In the genomic region with DNA sequence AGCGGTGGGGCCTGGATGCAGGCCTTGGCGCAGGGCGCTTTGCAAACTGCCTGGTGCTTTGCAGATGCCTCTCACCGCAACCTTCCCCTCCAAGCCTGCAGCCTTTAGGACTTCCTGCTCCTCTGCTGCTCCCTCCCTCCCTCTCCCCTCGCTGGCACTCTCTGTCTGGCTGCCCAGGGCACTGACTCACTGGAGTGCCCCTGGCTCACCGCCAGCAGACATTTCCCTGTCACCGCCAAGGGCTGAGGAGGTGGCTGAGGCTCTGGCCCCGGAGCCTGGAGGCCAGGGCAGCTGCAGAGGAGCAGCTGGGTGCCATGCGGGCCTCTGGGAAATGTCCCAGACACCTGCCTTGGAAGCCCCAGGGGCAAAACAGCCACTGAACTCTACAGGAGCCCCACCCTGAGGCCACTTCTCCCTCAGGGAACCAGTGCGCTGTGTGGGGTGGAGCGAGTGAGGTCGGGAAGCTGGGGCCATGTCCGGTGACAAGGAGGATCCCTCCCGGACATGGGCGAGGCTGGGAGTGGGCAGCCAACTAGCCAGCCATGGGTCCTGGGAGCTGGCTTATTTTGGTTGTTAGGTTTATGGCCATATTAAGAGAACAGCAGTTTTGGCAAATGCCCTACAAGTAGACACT, we compare ENCODE assay signal across 8 cellular contexts. TPM values are rescaled to one million over a fixed set of nuclear protein-coding genes. Genes with fewer than 3 reads are reported as not detected.
A peak's percentile ranks its signal among the peaks of the same experiment; 100 is the strongest.
DNase-seq lines count a peak whose midpoint lies in the region; ATAC-seq, FAIRE-seq and TF ChIP-seq lines count a peak whose summit lies in the region.

No MANE protein-coding gene starts in this region.

- no peaks in the 10 kb centered on the region for H4K20me1 ChIP-seq in endothelial cell of umbilical vein (replicated peaks; ENCODE audit: control insufficient read depth, extremely low read depth, insufficient read depth, low read length)

- no TSS peak for BruUV-seq in endothelial cell of umbilical vein (replicated peaks; lab: Mats Ljungman, UMichigan)

- peak overlapping the region; percentile 46 for H3K4me2 ChIP-seq in endothelial cell of umbilical vein (ENCODE audit: insufficient read depth, low read length)

- no peaks in the 10 kb centered on the region for H3K79me2 ChIP-seq in endothelial cell of umbilical vein (ENCODE audit: control insufficient read depth, insufficient read depth, low read length)

- H3K27ac Mint-ChIP-seq in natural killer cell = no peak overlapping the region

- peaks cover 10% of the 10 kb centered on the region for H3K4me1 ChIP-seq in endothelial cell of umbilical vein (ENCODE audit: control insufficient read depth, extremely low read depth, insufficient read depth, low read length)
- peaks cover 0 to 16% of the 10 kb centered on the region in 2 donors for H3K4me1 ChIP-seq in thyroid gland

- TF ChIP-seq POLR2A in endothelial cell of umbilical vein (IDR thresholded peaks at IDR 0.05; ENCODE audit: low read depth, low read length) (no peak), thyroid gland (IDR thresholded peaks at IDR 0.05) (no peak)

- dilution Hi-C loops in endothelial cell of umbilical vein (cut with MboI; ENCODE audit: extremely low pct_ligation_motif_present, low sequenced_read_pairs) = no loop called here

- POLR2A ChIA-PET in AG04449 (lab: Yijun Ruan, JAX) = no interaction called here
- POLR2A ChIA-PET in endothelial cell of umbilical vein (lab: Charles Lee) = no interaction called here

- no peaks in the 10 kb centered on the region for H3K36me3 Mint-ChIP-seq in natural killer cell

- H3K4me3 Mint-ChIP-seq in natural killer cell = no peak overlapping the region

- peak; percentile 91 for FAIRE-seq in endothelial cell of umbilical vein (lab: Jason Lieb, UNC)

- DNase-seq in AG04449 (ENCODE audit: low read depth, low spot score) (peak; percentile 31), NCI-H2081 (lab: John Stamatoyannopoulos, UW) (peak; percentile 89 to 94), endothelial cell of umbilical vein (ENCODE audit: low read depth, low spot score) (peak; percentile 77), natural killer cell (peak; percentile 38), thyroid gland (peak; percentile 95 to 98), GM10266 (ENCODE audit: extremely low spot score) (no peak)
- peak in 3 of 4 experiments; percentile 4 to 26 (median 6) for DNase-seq in activated CD4-positive, CD25-positive, alpha-beta regulatory T cell (lab: John Stamatoyannopoulos, UW)

- H3K4me3 ChIP-seq in AG04449 (ENCODE audit: low read depth, low read length) = no peak overlapping the region
- no peak overlapping the region for H3K4me3 ChIP-seq in endothelial cell of umbilical vein (replicated peaks in 1 of 3; ENCODE audit: insufficient read depth in 1 of 3, low read depth in 1 of 3, low read length in 3 of 3)
- H3K4me3 ChIP-seq in thyroid gland (replicated peaks in 1 of 3) = no peak overlapping the region

- H3K9me3 ChIP-seq in endothelial cell of umbilical vein (replicated peaks; ENCODE audit: control insufficient read depth, insufficient read depth, low read length) (no peaks in the 10 kb centered on the region), thyroid gland (no peaks in the 10 kb centered on the region)

- no peak overlapping the region for H3K9ac ChIP-seq in endothelial cell of umbilical vein (replicated peaks; ENCODE audit: extremely low read depth, insufficient read depth, low read length)

- peak overlapping the region; percentile 1 for H2AFZ ChIP-seq in endothelial cell of umbilical vein (ENCODE audit: low read depth, low read length)

- intact Hi-C loops in endothelial cell of umbilical vein (cut with micrococcal nuclease) (loop anchor here (1.0 to 10.0 kb wide), 2 partner anchors 1050 to 1088 kb away; partner anchors contain the start of gene CFAP90), natural killer cell (cut with micrococcal nuclease) (loop anchor here (5.0 kb wide), 3 partner anchors 71 to 1051 kb away; no protein-coding TSS in a partner anchor), thyroid gland (cut with DNase I) (loop anchor here (10.0 kb wide), 1 partner anchor 978 kb away; no protein-coding TSS in a partner anchor)

- H3K27me3 ChIP-seq in endothelial cell of umbilical vein (ENCODE audit: control insufficient read depth in 2 of 2, insufficient read depth in 2 of 2, low read length in 2 of 2) = no peaks in the 10 kb centered on the region
- H3K27me3 ChIP-seq in thyroid gland = no peaks in the 10 kb centered on the region

- no peaks in the 10 kb centered on the region for H3K9me3 Mint-ChIP-seq in natural killer cell

- H3K36me3 ChIP-seq in endothelial cell of umbilical vein (ENCODE audit: control insufficient read depth in 2 of 2, extremely low read depth in 1 of 2, insufficient read depth in 2 of 2, low read length in 2 of 2) (no peaks in the 10 kb centered on the region), thyroid gland (no peaks in the 10 kb centered on the region)

- TF ChIP-seq CTCF in AG04449 (IDR thresholded peaks at IDR 0.05; ENCODE audit: insufficient read depth, low read length, missing control alignments) (no peak), endothelial cell of umbilical vein (IDR thresholded peaks at IDR 0.05; ENCODE audit: extremely low read depth in 1 of 2, insufficient read depth in 1 of 2, low read depth in 1 of 2, low read length in 2 of 2) (no peak), natural killer cell (IDR thresholded peaks at IDR 0.05) (no peak), thyroid gland (IDR thresholded peaks at IDR 0.05) (peak in 1 of 6 experiments; percentile 9), GM10266 (IDR thresholded peaks at IDR 0.05; ENCODE audit: control insufficient read depth, insufficient read depth, low read depth, missing control alignments) (no peak)

- ATAC-seq in GM21367 (IDR thresholded peaks at IDR 0.05; ENCODE audit: unreplicated experiment) = peak; percentile 38
- peak; percentile 45 to 73 (median 73) for ATAC-seq in natural killer cell

- no peak overlapping the region for H3K27ac ChIP-seq in endothelial cell of umbilical vein (ENCODE audit: insufficient read depth, low read depth, low read length)
- H3K27ac ChIP-seq in thyroid gland = peak overlapping the region in 2 of 3 donors; percentile 17 to 39

- no peaks in the 10 kb centered on the region for H3K27me3 Mint-ChIP-seq in natural killer cell (ENCODE audit: low read depth in 2 of 2)

- H3K4me1 Mint-ChIP-seq in natural killer cell = peaks cover 7 to 8% of the 10 kb centered on the region in 2 donors

- CTCF ChIA-PET in AG04449 (lab: Yijun Ruan, JAX) (interaction anchor here (0.6 to 4.6 kb wide), 13 partner anchors 10 to 979 kb away, joined by 3 to 28 read pairs (median 4); partner anchors contain the start of gene NSUN2), endothelial cell of umbilical vein (lab: Charles Lee) (interaction anchor here (0.7 to 5.6 kb wide), 17 partner anchors 9 to 1271 kb away, joined by 3 to 89 read pairs (median 4); no protein-coding TSS in a partner anchor)

- 50 to 61% methylated on average over 9 to 15 of the region's 15 CpGs for WGBS in thyroid gland, 2 donors

- H3K9me1 ChIP-seq in endothelial cell of umbilical vein (replicated peaks; ENCODE audit: control insufficient read depth, extremely low read depth, insufficient read depth, low read length) = no peaks in the 10 kb centered on the region

TF ChIP-seq in endothelial cell of umbilical vein, 7 proteins besides CTCF, POLR2A, EP300 and RAD21:
- TF ChIP-seq POLR2AphosphoS5 (IDR thresholded peaks at IDR 0.05; ENCODE audit: insufficient read depth, low read depth, low read length) (no peak), JUN (IDR thresholded peaks at IDR 0.05; ENCODE audit: borderline replicate concordance, insufficient read depth, insufficient read length, low read depth) (no peak), FOS (IDR thresholded peaks at IDR 0.05; ENCODE audit: borderline replicate concordance, insufficient read depth, low read length) (peak; percentile 51), MYC (IDR thresholded peaks at IDR 0.05; ENCODE audit: low read depth, low read length) (peak; percentile 10), MAX (IDR thresholded peaks at IDR 0.05; ENCODE audit: insufficient read depth, insufficient read length) (no peak), EZH2 (IDR thresholded peaks at IDR 0.05; ENCODE audit: borderline replicate concordance, low read depth, low read length, severe bottlenecking) (no peak), GATA2 (IDR thresholded peaks at IDR 0.05; ENCODE audit: insufficient read depth, insufficient read length, low read depth, low read length) (no peak)

RNA-seq across cellular contexts. Expression of gene TENT4A, which starts 53.4 kb away (rescaled TPM):
- 33.5 and 35.4 TPM in 2 replicates for total RNA-seq in endothelial cell of umbilical vein
- polyA plus RNA-seq in endothelial cell of umbilical vein = 9.7 and 10.2 TPM in 2 replicates
- polyA plus RNA-seq in endothelial cell of umbilical vein (2011; cell fraction: cytosol; rRNA removed) = 6.0 and 6.7 TPM in 2 replicates
- 67.8 and 80.5 TPM in 2 replicates for polyA plus RNA-seq in endothelial cell of umbilical vein (2011; cell fraction: nucleus; rRNA removed)
- 14.8 and 15.8 TPM in 2 replicates for polyA plus RNA-seq in endothelial cell of umbilical vein (2012)
- polyA minus RNA-seq in endothelial cell of umbilical vein = 17.9 and 28.2 TPM in 2 replicates
- polyA minus RNA-seq in endothelial cell of umbilical vein (2011; cell fraction: cytosol; rRNA and poly(A)+ RNA removed) = 21.2 TPM
- polyA minus RNA-seq in endothelial cell of umbilical vein (2011; cell fraction: nucleus; rRNA and poly(A)+ RNA removed) = 36.3 and 48.9 TPM in 2 replicates
- total RNA-seq in natural killer cell = 10 to 100 TPM; 36.0 to 65.6 (median 44.9) TPM
- 10 to 100 TPM; 19.8 to 41.2 (median 29.4) TPM for total RNA-seq in thyroid gland
